ENCODE assay signal across 10 cellular contexts in the genomic region with DNA sequence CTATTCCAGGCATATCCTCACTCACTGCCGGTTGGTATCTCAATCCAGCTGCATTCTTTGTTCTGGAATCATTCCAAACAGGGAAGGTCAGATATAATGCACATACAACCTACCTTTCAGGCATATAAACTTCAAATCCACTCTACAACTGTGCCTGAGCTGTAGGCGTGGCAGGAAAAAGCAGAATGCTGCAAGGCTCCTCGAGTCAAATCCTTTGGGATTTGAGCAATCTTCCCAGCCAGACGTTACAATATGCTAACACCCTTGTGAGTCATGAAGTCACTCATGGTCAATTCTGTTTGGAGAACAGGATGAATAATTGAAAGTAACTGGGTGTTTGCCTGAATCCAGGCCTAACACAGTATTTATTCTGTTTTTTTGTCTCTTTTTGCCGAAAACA.
DNase-seq lines count a peak whose midpoint lies in the region; ATAC-seq and TF ChIP-seq lines count a peak whose summit lies in the region.
"Had no signal": no experiment of that assay in that cellular context is flagged by ENCODE, and none has a peak within 500 bp of the region (broad histone marks: within the 10 kb centered on the region; RNA-seq: fewer than 3 reads in every experiment).

No MANE protein-coding gene starts in this region.

- POLR2A ChIA-PET in BJ (lab: Charles Lee): no interaction called here

- H3K4me1 ChIP-seq in osteoblast (ENCODE audit: insufficient read depth, low read length) (peaks cover 36% of the 10 kb centered on the region), lower lobe of right lung (peaks cover 4% of the 10 kb centered on the region)

- H4K20me1 ChIP-seq in osteoblast (ENCODE audit: insufficient read depth, low read length): no peaks in the 10 kb centered on the region

- ATAC-seq in GM19397 (IDR thresholded peaks at IDR 0.05; ENCODE audit: unreplicated experiment): no peak
- ATAC-seq in lower lobe of right lung: no peak

- H3K27me3 ChIP-seq in BJ (ENCODE audit: control insufficient read depth, insufficient read depth, low read length) (no peaks in the 10 kb centered on the region), osteoblast (ENCODE audit: insufficient read depth, low read length) (no peaks in the 10 kb centered on the region), lower lobe of right lung (ENCODE audit: low read depth) (no peaks in the 10 kb centered on the region)

- CTCF ChIA-PET in BJ (lab: Yijun Ruan, JAX): interaction anchor here (0.9 kb wide), 1 partner anchor 19 kb away, joined by 3 read pairs; no protein-coding TSS in a partner anchor

- peak overlapping the region; percentile 99 for H3K27ac ChIP-seq in osteoblast (ENCODE audit: low read depth, low read length)
- H3K27ac ChIP-seq in lower lobe of right lung: no peak overlapping the region

- H3K4me2 ChIP-seq in osteoblast (ENCODE audit: insufficient read depth, low read length): peak overlapping the region; percentile 61

- intact Hi-C loops in lower lobe of right lung (cut with DNase I): no loop called here

- DNase-seq in BJ (ENCODE audit: low read depth) (peak; percentile 68), NCI-H524 (lab: John Stamatoyannopoulos, UW) (peak; percentile 46 to 76), epidermal melanocyte (ENCODE audit: insufficient read length, low spot score) (peak; percentile 51), osteoblast (ENCODE audit: insufficient read length, low spot score, missing footprints) (peak; percentile 83), lower lobe of right lung (no peak), inferior parietal cortex (ENCODE audit: extremely low spot score) (no peak)
- DNase-seq in activated CD4-positive, alpha-beta T cell treated with anti-CD3 and anti-CD28 coated beads, Interleukin-2, amount 50 U/mL, for 48 hours: no peak
- DNase-seq: GF-D8, NCI-H2227 treated with DMSO at 0.1 percent for 48 hours had no signal

- H3K4me3 ChIP-seq in BJ (ENCODE audit: low read depth, low read length) (no peak overlapping the region), osteoblast (ENCODE audit: insufficient read depth, low read length) (no peak overlapping the region), lower lobe of right lung (no peak overlapping the region)

- H2AFZ ChIP-seq in osteoblast (ENCODE audit: low read length): peak overlapping the region; percentile 86

- H3K36me3 ChIP-seq in BJ (ENCODE audit: control insufficient read depth, insufficient read depth, low read length) (no peaks in the 10 kb centered on the region), osteoblast (ENCODE audit: insufficient read depth, low read length) (no peaks in the 10 kb centered on the region), lower lobe of right lung (no peaks in the 10 kb centered on the region)

- H3K79me2 ChIP-seq in osteoblast (ENCODE audit: insufficient read depth, low read length): no peaks in the 10 kb centered on the region

- H3K9me3 ChIP-seq in osteoblast (ENCODE audit: low read depth, low read length) (no peaks in the 10 kb centered on the region), lower lobe of right lung (no peaks in the 10 kb centered on the region)

- TF ChIP-seq CTCF in BJ (IDR thresholded peaks at IDR 0.05; ENCODE audit: insufficient read depth, low read depth, low read length): no peak
- no peak for TF ChIP-seq CTCF in osteoblast (IDR thresholded peaks at IDR 0.05; ENCODE audit: extremely low read depth, low read depth, low read length)
- no peak for TF ChIP-seq CTCF in lower lobe of right lung (IDR thresholded peaks at IDR 0.05)

Comparison
In these comparisons a context has a peak if more than half of its experiments do, and no peak if none do; other contexts are left out.
1. DNase-seq: peak in BJ (single experiment), NCI-H524 (2 of 2), epidermal melanocyte (single experiment) and osteoblast (single experiment); none in lower lobe of right lung (single experiment), inferior parietal cortex (single experiment) and activated CD4-positive, alpha-beta T cell treated with anti-CD3 and anti-CD28 coated beads, Interleukin-2, amount 50 U/mL, for 48 hours (0 of 2).